ENCODE assay signal across 7 cellular contexts in the genomic region with DNA sequence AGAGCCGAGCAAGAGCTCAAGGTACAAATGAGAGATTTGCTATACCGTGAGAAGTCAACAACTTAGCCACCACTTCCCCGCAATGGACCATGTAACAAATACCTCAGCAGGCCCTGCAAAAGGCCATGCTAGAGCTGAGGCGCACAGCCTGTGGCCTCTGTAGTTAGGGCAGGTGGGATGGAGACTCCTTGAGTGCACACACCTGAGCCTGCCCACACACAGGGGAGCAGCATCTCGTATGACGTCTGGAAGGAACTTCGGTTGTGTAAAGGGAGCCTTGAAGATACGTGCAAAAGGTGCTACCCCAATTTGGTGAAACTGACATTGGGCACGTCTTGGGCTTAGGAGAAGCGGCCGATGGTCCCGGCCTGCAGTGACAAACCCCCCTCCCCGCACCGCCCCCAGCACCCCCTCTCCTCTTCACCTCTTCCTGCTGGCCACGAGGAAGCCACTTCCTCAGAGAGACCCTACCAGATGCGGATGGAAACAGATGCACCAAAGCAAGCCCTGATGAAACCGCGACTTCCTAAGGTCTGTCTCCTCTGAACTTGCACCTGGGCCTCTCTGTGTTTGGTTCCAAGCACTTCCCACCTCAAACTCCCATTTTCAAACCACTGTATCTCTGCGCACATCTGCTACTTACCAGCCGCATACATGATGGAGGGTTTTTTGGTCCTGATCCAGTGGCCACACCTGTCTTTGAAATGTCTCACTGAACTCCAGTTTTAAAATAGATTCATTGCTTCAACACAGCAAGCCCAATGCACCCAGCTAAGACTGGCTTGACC. TPM values are rescaled to one million over a fixed set of nuclear protein-coding genes. Genes with fewer than 3 reads are reported as not detected.
A peak's percentile ranks its signal among the peaks of the same experiment; 100 is the strongest.
DNase-seq lines count a peak whose midpoint lies in the region; ATAC-seq, FAIRE-seq and TF ChIP-seq lines count a peak whose summit lies in the region.
"Had no signal": no experiment of that assay in that cellular context is flagged by ENCODE, and none has a peak within 500 bp of the region (broad histone marks: within the 10 kb centered on the region; RNA-seq: fewer than 3 reads in every experiment).

No MANE protein-coding gene starts in this region.

- H3K36me3 Mint-ChIP-seq in activated B cell treated with CpG ODN at 0.5 μM for 24 hours (ENCODE audit: low read depth) = peaks cover 35% of the 10 kb centered on the region
- peaks cover 4 to 27% (median 9%) of the 10 kb centered on the region in 5 donors for H3K36me3 Mint-ChIP-seq in naive thymus-derived CD4-positive, alpha-beta T cell

- peak; percentile 76 for FAIRE-seq in GM12891 (lab: Jason Lieb, UNC)
- FAIRE-seq: GM18507 had no signal

- peaks cover 21% of the 10 kb centered on the region for H3K4me1 Mint-ChIP-seq in activated B cell treated with CpG ODN at 0.5 μM for 24 hours
- H3K4me1 Mint-ChIP-seq in naive thymus-derived CD4-positive, alpha-beta T cell = peaks cover 11 to 34% (median 23%) of the 10 kb centered on the region in 7 donors

- H3K27ac ChIP-seq in naive thymus-derived CD4-positive, alpha-beta T cell (ENCODE audit: low read depth, low read length) = peak overlapping the region; percentile 33
- H3K27ac ChIP-seq in vagina = no peak overlapping the region

- H3K27ac Mint-ChIP-seq in activated B cell treated with CpG ODN at 0.5 μM for 24 hours = peak overlapping the region; percentile 70
- H3K27ac Mint-ChIP-seq in naive thymus-derived CD4-positive, alpha-beta T cell = peak overlapping the region; percentile 60 to 93 (median 71)

- no peaks in the 10 kb centered on the region for H3K9me3 Mint-ChIP-seq in activated B cell treated with CpG ODN at 0.5 μM for 24 hours
- H3K9me3 Mint-ChIP-seq in naive thymus-derived CD4-positive, alpha-beta T cell = no peaks in the 10 kb centered on the region

- no peak for TF ChIP-seq POLR2A in GM12891 (IDR thresholded peaks at IDR 0.05; ENCODE audit: low read depth, low read length)
- TF ChIP-seq POLR2A in vagina (IDR thresholded peaks at IDR 0.05) = no peak

- H3K9me3 ChIP-seq in naive thymus-derived CD4-positive, alpha-beta T cell (ENCODE audit: control insufficient read depth in 2 of 3, low read length in 3 of 3) = no peaks in the 10 kb centered on the region
- H3K9me3 ChIP-seq in vagina = no peaks in the 10 kb centered on the region

- H3K27me3 ChIP-seq in naive thymus-derived CD4-positive, alpha-beta T cell (ENCODE audit: control insufficient read depth in 2 of 2, insufficient read depth in 2 of 2, low read length in 2 of 2) = no peaks in the 10 kb centered on the region
- no peaks in the 10 kb centered on the region for H3K27me3 ChIP-seq in vagina

- TF ChIP-seq CTCF in activated B cell treated with CpG ODN at 0.5 μM for 24 hours (IDR thresholded peaks at IDR 0.05) (no peak), vagina (IDR thresholded peaks at IDR 0.05) (no peak)

- DNase-seq in GM12891 (ENCODE audit: insufficient read length, low spot score) (peak; percentile 32), activated B cell treated with CpG ODN at 0.5 μM for 24 hours (no peak), NCI-H1092 treated with DMSO at 0.1 percent for 48 hours (lab: John Stamatoyannopoulos, UW) (no peak), vagina (ENCODE audit: extremely low spot score in 2 of 2) (no peak)
- peak in 6 of 9 donors; percentile 19 to 40 (median 32) for DNase-seq in naive thymus-derived CD4-positive, alpha-beta T cell
- no peak for DNase-seq in activated T-cell treated with anti-CD3 and anti-CD28 coated beads, Interleukin-2, amount 50 U/mL, for 48 hours

- H3K36me3 ChIP-seq in naive thymus-derived CD4-positive, alpha-beta T cell (ENCODE audit: control insufficient read depth in 2 of 3, insufficient read depth in 3 of 3, low read length in 3 of 3) = peaks cover 0 to 13% (median 0%) of the 10 kb centered on the region in 3 experiments
- peaks cover 0 to 14% of the 10 kb centered on the region in 2 donors for H3K36me3 ChIP-seq in vagina

- CTCF ChIA-PET in activated B cell treated with CpG ODN at 0.5 μM for 24 hours (lab: Charles Lee) = no interaction called here
- CTCF ChIA-PET in naive thymus-derived CD4-positive, alpha-beta T cell (lab: Charles Lee) = no interaction called here

- intact Hi-C loops in activated B cell treated with CpG ODN at 0.5 μM for 24 hours (cut with micrococcal nuclease) (no loop called here), vagina (cut with DNase I) (no loop called here)
- intact Hi-C loops in naive thymus-derived CD4-positive, alpha-beta T cell (cut with micrococcal nuclease) = no loop called here

- peaks cover 9 to 19% of the 10 kb centered on the region in 2 donors for H3K4me1 ChIP-seq in naive thymus-derived CD4-positive, alpha-beta T cell (ENCODE audit: control insufficient read depth in 2 of 2, insufficient read depth in 2 of 2, low read length in 2 of 2)
- H3K4me1 ChIP-seq in vagina = no peaks in the 10 kb centered on the region

- ATAC-seq in activated B cell treated with CpG ODN at 0.5 μM for 24 hours (ENCODE audit: low read depth) = no peak
- peak; percentile 46 for ATAC-seq in naive thymus-derived CD4-positive, alpha-beta T cell

- POLR2A ChIA-PET in activated B cell treated with CpG ODN at 0.5 μM for 24 hours (lab: Charles Lee) = interaction anchor here (2.3 kb wide), 1 partner anchor 11 kb away, joined by 5 read pairs; no protein-coding TSS in a partner anchor
- POLR2A ChIA-PET in naive thymus-derived CD4-positive, alpha-beta T cell (lab: Charles Lee) = interaction anchor here (0.5 kb wide), 1 partner anchor 75 kb away, joined by 3 read pairs; no protein-coding TSS in a partner anchor

- peak overlapping the region; percentile 38 for H3K4me3 ChIP-seq in naive thymus-derived CD4-positive, alpha-beta T cell (ENCODE audit: low read length)
- no peak overlapping the region for H3K4me3 ChIP-seq in vagina

- H3K4me3 Mint-ChIP-seq in activated B cell treated with CpG ODN at 0.5 μM for 24 hours = no peak overlapping the region
- H3K4me3 Mint-ChIP-seq in naive thymus-derived CD4-positive, alpha-beta T cell = peak overlapping the region; percentile 44 to 79 (median 56)

- H3K27me3 Mint-ChIP-seq in activated B cell treated with CpG ODN at 0.5 μM for 24 hours = no peaks in the 10 kb centered on the region
- no peaks in the 10 kb centered on the region for H3K27me3 Mint-ChIP-seq in naive thymus-derived CD4-positive, alpha-beta T cell

TF ChIP-seq in GM12891, 5 proteins besides CTCF, POLR2A, EP300 and RAD21:
- TF ChIP-seq POLR2AphosphoS5 (IDR thresholded peaks at IDR 0.05; ENCODE audit: low read depth, low read length) (no peak), SPI1 (IDR thresholded peaks at IDR 0.05; ENCODE audit: low read depth, low read length) (peak; percentile 19; the same call in 1 of the 2 replicates), PAX5 (IDR thresholded peaks at IDR 0.05; ENCODE audit: insufficient read depth, low read length, severe bottlenecking) (no peak), POU2F2 (IDR thresholded peaks at IDR 0.05; ENCODE audit: low read depth, low read length) (no peak), TAF1 (IDR thresholded peaks at IDR 0.05; ENCODE audit: low read depth, low read length) (no peak)

RNA-seq across cellular contexts. Expression of gene CDPF1, which starts 10.6 kb away (rescaled TPM):
- polyA plus RNA-seq in GM12891 (2012; ENCODE audit: low read depth, missing spikeins) = 11.5 TPM
- 10.3 and 14.3 TPM in 2 replicates for total RNA-seq in activated B cell treated with CpG ODN at 0.5 μM for 24 hours
- total RNA-seq in naive thymus-derived CD4-positive, alpha-beta T cell = 10 to 100 TPM in 3 of 5 experiments, 1 to 10 TPM in 2; 4.2 to 13.8 (median 11.7) TPM
- 10 to 100 TPM; 17.8 TPM for polyA plus RNA-seq in naive thymus-derived CD4-positive, alpha-beta T cell
- 22.1 TPM for total RNA-seq in vagina

RNA-seq across cellular contexts. Expression of gene PKDREJ, which starts 23.7 kb away (rescaled TPM):
- polyA plus RNA-seq in GM12891 (2012; ENCODE audit: low read depth, missing spikeins) = 0.04 TPM
- total RNA-seq in activated B cell treated with CpG ODN at 0.5 μM for 24 hours = not detected in 2 replicates
- total RNA-seq in naive thymus-derived CD4-positive, alpha-beta T cell = not detected
- not detected for polyA plus RNA-seq in naive thymus-derived CD4-positive, alpha-beta T cell
- total RNA-seq in vagina = not detected

RNA-seq across cellular contexts. Expression of gene TTC38, which starts 28.4 kb away (rescaled TPM):
- polyA plus RNA-seq in GM12891 (2012; ENCODE audit: low read depth, missing spikeins) = 17.4 TPM
- total RNA-seq in activated B cell treated with CpG ODN at 0.5 μM for 24 hours (9.8 and 11.8 TPM in 2 replicates), vagina (58.7 TPM)
- 10 to 100 TPM in 2 of 5 experiments, 1 to 10 TPM in 3; 4.1 to 26.0 (median 7.2) TPM for total RNA-seq in naive thymus-derived CD4-positive, alpha-beta T cell
- 1 to 10 TPM; 2.9 to 3.8 TPM for polyA plus RNA-seq in naive thymus-derived CD4-positive, alpha-beta T cell

RNA-seq across cellular contexts. Expression of gene GTSE1, which starts 57.2 kb away (rescaled TPM):
- 16.2 TPM for polyA plus RNA-seq in GM12891 (2012; ENCODE audit: low read depth, missing spikeins)
- total RNA-seq in activated B cell treated with CpG ODN at 0.5 μM for 24 hours (0.34 and 0.95 TPM in 2 replicates), vagina (2.2 TPM)
- 10 to 100 TPM in 1 of 5 experiments, under 1 TPM in 2, not detected in 2; 0.30 to 55.5 (median 0.61) TPM for total RNA-seq in naive thymus-derived CD4-positive, alpha-beta T cell
- polyA plus RNA-seq in naive thymus-derived CD4-positive, alpha-beta T cell = not detected

Comparison
In these comparisons a context has a peak if more than half of its experiments do, and no peak if none do; other contexts are left out.
1. DNase-seq: peak in GM12891 (single experiment) and naive thymus-derived CD4-positive, alpha-beta T cell (6 of 9); none in activated B cell treated with CpG ODN at 0.5 μM for 24 hours (single experiment), NCI-H1092 treated with DMSO at 0.1 percent for 48 hours (single experiment), vagina (0 of 2) and activated T-cell treated with anti-CD3 and anti-CD28 coated beads, Interleukin-2, amount 50 U/mL, for 48 hours (0 of 2).